ENCODE assay signal across 1 cellular context in the genomic region with DNA sequence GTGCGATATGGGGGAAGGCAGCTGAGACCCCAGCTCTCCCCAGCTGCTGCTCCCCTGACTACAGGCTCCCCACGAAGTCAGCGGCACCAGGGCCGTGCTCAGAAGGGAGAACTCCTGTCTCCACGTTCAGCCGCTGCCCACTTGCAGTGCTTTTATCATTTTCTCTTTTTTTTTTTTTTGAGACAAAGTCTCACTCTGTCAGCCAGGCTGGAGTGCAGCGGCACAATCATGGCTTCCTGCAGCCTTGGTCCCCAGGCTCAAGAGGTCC.
TF ChIP-seq lines count a peak whose summit lies in the region.

No MANE protein-coding gene starts in this region.

TF ChIP-seq in GM23338, 12 proteins besides CTCF, POLR2A, EP300 and RAD21 (continued from another document):
- TF ChIP-seq NANOG (IDR thresholded peaks at IDR 0.05; ENCODE audit: borderline replicate concordance): no peak
